ENCODE assay signal across 8 cellular contexts in genomic region chr6:35583893-35584688, GRCh38.
DNase-seq lines count a peak whose midpoint lies in the region; ATAC-seq and TF ChIP-seq lines count a peak whose summit lies in the region.

No MANE protein-coding gene starts in this region.

- peak; percentile 71 for TF ChIP-seq CTCF in GM13976 (IDR thresholded peaks at IDR 0.05; ENCODE audit: borderline replicate concordance, control extremely low read depth, extremely low read depth, insufficient read depth, missing control alignments)
- peak; percentile 97 for TF ChIP-seq CTCF in chondrocyte (IDR thresholded peaks at IDR 0.05)

- peak; percentile 73 for DNase-seq in A172 (ENCODE audit: low spot score)
- peak; percentile 54 for DNase-seq in GM13976 (ENCODE audit: low spot score)
- DNase-seq in NCI-H446 (lab: John Stamatoyannopoulos, UW) = peak; percentile 66 to 71
- DNase-seq in activated CD4-positive, alpha-beta T cell treated with anti-CD3 and anti-CD28 coated beads for 24 hours (ENCODE audit: low read depth in 2 of 2) = peak; percentile 47 to 61
- DNase-seq in chondrocyte (ENCODE audit: low spot score) = no peak
- peak; percentile 89 for DNase-seq in left kidney (ENCODE audit: low read depth, low spot score)
- DNase-seq in stimulated activated CD4-positive, alpha-beta T cell treated with anti-CD3 and anti-CD28 coated beads, TNF-alpha, amount 100 ng/mL, for 4 hours (ENCODE audit: low read depth in 3 of 3) = peak; percentile 36 to 63 (median 38)

- peaks cover 24% of the 10 kb centered on the region for H3K36me3 Mint-ChIP-seq in chondrocyte (ENCODE audit: low read depth)

- H3K27ac Mint-ChIP-seq in chondrocyte (ENCODE audit: unreplicated experiment) = peak overlapping the region; percentile 61

- peaks cover 40% of the 10 kb centered on the region for H3K4me1 Mint-ChIP-seq in chondrocyte (ENCODE audit: low read depth)

- no peak overlapping the region for H3K4me3 Mint-ChIP-seq in chondrocyte (ENCODE audit: unreplicated experiment)

- in situ Hi-C loops in GM13976 (cut with MboI; ENCODE audit: low sequenced_read_pairs, unreplicated experiment) = loop anchor here (5.0 kb wide), 1 partner anchor 153 kb away; the partner anchor contains the start of gene ARMC12

- no peaks in the 10 kb centered on the region for H3K9me3 Mint-ChIP-seq in chondrocyte (ENCODE audit: low read depth)

- no peak for ATAC-seq in HG03095 (IDR thresholded peaks at IDR 0.05; ENCODE audit: unreplicated experiment)

- H3K27me3 Mint-ChIP-seq in chondrocyte (ENCODE audit: low read depth) = no peaks in the 10 kb centered on the region
